In the genomic region with DNA sequence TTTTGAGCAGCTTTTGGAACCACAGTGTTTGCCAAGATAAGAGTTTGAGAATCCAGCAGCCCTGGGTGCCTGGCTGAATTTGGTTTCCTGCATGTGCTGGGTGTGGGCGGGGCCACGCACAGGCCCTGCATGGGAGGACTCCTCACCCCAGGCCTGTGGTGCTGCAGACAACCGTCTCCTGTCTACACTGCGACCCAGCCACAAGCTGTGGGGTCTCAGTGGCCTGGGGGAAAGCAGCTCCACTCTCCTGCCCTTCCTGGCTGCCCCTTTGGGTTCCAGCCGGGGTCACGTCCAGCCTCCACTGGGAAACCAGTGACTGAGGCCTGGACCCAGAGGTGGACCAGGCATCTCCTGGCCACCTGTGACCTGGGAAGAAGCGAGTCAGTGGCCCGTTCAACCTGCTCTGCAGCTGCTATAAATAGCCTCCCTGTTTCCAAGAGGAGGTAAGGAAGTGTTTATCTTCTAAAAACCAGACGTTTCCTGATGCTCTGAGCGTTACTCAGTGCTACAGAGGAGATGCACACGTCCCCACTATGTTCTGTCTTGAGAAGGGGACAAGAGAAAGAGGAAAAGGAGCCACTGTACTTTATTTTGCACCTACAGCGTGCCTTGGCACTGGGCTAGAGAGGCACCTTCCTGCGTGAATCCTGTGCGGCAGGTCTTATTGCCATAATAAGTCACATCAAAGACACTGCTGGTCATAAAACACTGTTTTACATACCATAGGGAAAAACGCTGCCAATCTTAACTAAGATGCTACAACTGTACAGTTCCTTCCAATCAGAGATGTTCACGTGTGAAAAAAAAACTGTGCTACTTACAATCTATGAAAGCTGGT, we compare ENCODE assay signal across 9 cellular contexts.
DNase-seq lines count a peak whose midpoint lies in the region; ATAC-seq and TF ChIP-seq lines count a peak whose summit lies in the region.
"Had no signal": no experiment of that assay in that cellular context is flagged by ENCODE, and none has a peak within 500 bp of the region (broad histone marks: within the 10 kb centered on the region; RNA-seq: fewer than 3 reads in every experiment).

No MANE protein-coding gene starts in this region.

- peak overlapping the region; percentile 3 for H3K27ac ChIP-seq in parathyroid adenoma
- H3K27ac ChIP-seq in effector memory CD4-positive, alpha-beta T cell (ENCODE audit: insufficient read depth, low read length, poor library complexity, severe bottlenecking) = no peak overlapping the region

- H3K4me3 ChIP-seq in NB4 (ENCODE audit: low read depth, low read length) = no peak overlapping the region
- no peak overlapping the region for H3K4me3 ChIP-seq in parathyroid adenoma (ENCODE audit: low read depth, low read length)
- no peak overlapping the region for H3K4me3 ChIP-seq in effector memory CD4-positive, alpha-beta T cell (ENCODE audit: insufficient read depth, low read depth, low read length, poor library complexity, severe bottlenecking)

- no peaks in the 10 kb centered on the region for H3K9me3 ChIP-seq in parathyroid adenoma (ENCODE audit: control insufficient read depth, low read length)
- no peaks in the 10 kb centered on the region for H3K9me3 ChIP-seq in effector memory CD4-positive, alpha-beta T cell (ENCODE audit: control insufficient read depth, low read length)

- peaks cover 12% of the 10 kb centered on the region for H3K4me1 ChIP-seq in parathyroid adenoma
- H3K4me1 ChIP-seq in effector memory CD4-positive, alpha-beta T cell (ENCODE audit: control insufficient read depth, insufficient read depth, low read length, poor library complexity, severe bottlenecking) = no peaks in the 10 kb centered on the region

- no peak overlapping the region for H3K9ac ChIP-seq in parathyroid adenoma

- H3K4me2 ChIP-seq in parathyroid adenoma (ENCODE audit: low read length) = no peak overlapping the region

- no peaks in the 10 kb centered on the region for H3K27me3 ChIP-seq in parathyroid adenoma (ENCODE audit: control insufficient read depth, insufficient read depth, low read length)
- H3K27me3 ChIP-seq in effector memory CD4-positive, alpha-beta T cell (replicated peaks; ENCODE audit: control insufficient read depth, insufficient read depth, low read length, poor library complexity, severe bottlenecking) = no peaks in the 10 kb centered on the region

- no peak for TF ChIP-seq CTCF in NB4 (IDR thresholded peaks at IDR 0.05; ENCODE audit: low read depth, low read length)
- no peak for TF ChIP-seq CTCF in parathyroid adenoma (IDR thresholded peaks at IDR 0.05)

- no peaks in the 10 kb centered on the region for H3K36me3 ChIP-seq in parathyroid adenoma (ENCODE audit: control insufficient read depth, insufficient read depth, low read length)
- H3K36me3 ChIP-seq in effector memory CD4-positive, alpha-beta T cell (ENCODE audit: control insufficient read depth, insufficient read depth, low read length) = no peaks in the 10 kb centered on the region

- H2AFZ ChIP-seq in parathyroid adenoma = peak overlapping the region; percentile 73

- DNase-seq in DMS53 (lab: John Stamatoyannopoulos, UW) (peak; percentile 96), NB4 (ENCODE audit: low read depth) (peak; percentile 33), DMS 273 treated with DMSO at 0.1 percent for 48 hours (lab: John Stamatoyannopoulos, UW) (no peak), NCI-H1048 (lab: John Stamatoyannopoulos, UW) (no peak)
- DNase-seq in central memory CD4-positive, alpha-beta T cell = peak; percentile 24
- no peak for DNase-seq in effector memory CD4-positive, alpha-beta T cell

- H3K79me2 ChIP-seq in parathyroid adenoma = no peaks in the 10 kb centered on the region

- no peak for ATAC-seq in GM18858 (IDR thresholded peaks at IDR 0.05; ENCODE audit: unreplicated experiment)
- ATAC-seq: Panc1 had no signal

- no peak for TF ChIP-seq POLR2A in NB4 (IDR thresholded peaks at IDR 0.05; ENCODE audit: extremely low read depth, insufficient read length)

Comparison
In these comparisons a context has a peak if more than half of its experiments do, and no peak if none do; other contexts are left out.
1. DNase-seq: peak in DMS53 (single experiment), NB4 (single experiment) and central memory CD4-positive, alpha-beta T cell (single experiment); none in effector memory CD4-positive, alpha-beta T cell (0 of 3), DMS 273 treated with DMSO at 0.1 percent for 48 hours (single experiment) and NCI-H1048 (single experiment).